In genomic region chr10:22436526-22436892, GRCh38 we compare ENCODE assay signal across 8 cellular contexts.
DNase-seq lines count a peak whose midpoint lies in the region; ATAC-seq and TF ChIP-seq lines count a peak whose summit lies in the region.

No MANE protein-coding gene starts in this region.

- peak overlapping the region; percentile 88 for H3K4me3 Mint-ChIP-seq in activated CD8-positive, alpha-beta T cell treated with anti-CD3 and anti-CD28 coated beads for 36 hours

- no peaks in the 10 kb centered on the region for H3K36me3 ChIP-seq in cardiac muscle cell

- peaks cover 2% of the 10 kb centered on the region for H3K36me3 Mint-ChIP-seq in activated CD8-positive, alpha-beta T cell treated with anti-CD3 and anti-CD28 coated beads for 36 hours (ENCODE audit: low read depth)

- POLR2A ChIA-PET in activated CD8-positive, alpha-beta T cell treated with anti-CD3 and anti-CD28 coated beads for 36 hours (lab: Charles Lee) = interaction anchor here (0.6 to 3.2 kb wide), 14 partner anchors 9 to 245 kb away, joined by 3 to 15 read pairs (median 4); partner anchors contain the start of gene COMMD3

- TF ChIP-seq CTCF in activated CD8-positive, alpha-beta T cell treated with anti-CD3 and anti-CD28 coated beads for 36 hours (IDR thresholded peaks at IDR 0.05) = no peak
- TF ChIP-seq CTCF in cardiac muscle cell (IDR thresholded peaks at IDR 0.05; ENCODE audit: low read depth, low read length) = no peak

- DNase-seq in activated CD4-positive, alpha-beta T cell treated with anti-CD3 and anti-CD28 coated beads for 24 hours (ENCODE audit: low read depth in 2 of 2) = peak; percentile 6 to 23
- DNase-seq in activated CD4-positive, alpha-beta T cell treated with anti-CD3 and anti-CD28 coated beads, Interleukin-2, amount 50 U/mL, for 48 hours = no peak
- DNase-seq in activated CD8-positive, alpha-beta T cell treated with anti-CD3 and anti-CD28 coated beads for 36 hours = peak; percentile 49
- DNase-seq in cardiac muscle cell (ENCODE audit: low read depth in 1 of 2, low spot score in 1 of 2) (peak in 1 of 2 donors; percentile 1), iPS-NIHi7 (ENCODE audit: extremely low spot score) (no peak), NCI-H524 (lab: John Stamatoyannopoulos, UW) (no peak)

- intact Hi-C loops in activated CD8-positive, alpha-beta T cell treated with anti-CD3 and anti-CD28 coated beads for 36 hours (cut with micrococcal nuclease) = loop anchor here (5.0 to 10.0 kb wide), 3 partner anchors 72 to 432 kb away; partner anchors contain the start of genes BMI1 and DNAJC1

- ATAC-seq in HG02973 (IDR thresholded peaks at IDR 0.05; ENCODE audit: unreplicated experiment) = peak; percentile 24
- ATAC-seq in activated CD8-positive, alpha-beta T cell treated with anti-CD3 and anti-CD28 coated beads for 36 hours = peak; percentile 55

- peak overlapping the region; percentile 46 for H3K4me3 ChIP-seq in cardiac muscle cell
- H3K4me3 ChIP-seq in skin epidermis = peak overlapping the region; percentile 51 to 75 (median 67)

- no peaks in the 10 kb centered on the region for H3K9me3 Mint-ChIP-seq in activated CD8-positive, alpha-beta T cell treated with anti-CD3 and anti-CD28 coated beads for 36 hours

- H3K27ac Mint-ChIP-seq in activated CD8-positive, alpha-beta T cell treated with anti-CD3 and anti-CD28 coated beads for 36 hours = peak overlapping the region; percentile 64

- H3K4me1 ChIP-seq in cardiac muscle cell (ENCODE audit: low read depth) = no peaks in the 10 kb centered on the region

- H3K4me1 Mint-ChIP-seq in activated CD8-positive, alpha-beta T cell treated with anti-CD3 and anti-CD28 coated beads for 36 hours (ENCODE audit: low read depth) = peaks cover 47% of the 10 kb centered on the region

- CTCF ChIA-PET in activated CD8-positive, alpha-beta T cell treated with anti-CD3 and anti-CD28 coated beads for 36 hours (lab: Charles Lee) = interaction anchor here (1.2 kb wide), 1 partner anchor 67 kb away, joined by 3 read pairs; no protein-coding TSS in a partner anchor

- no peaks in the 10 kb centered on the region for H3K9me3 ChIP-seq in cardiac muscle cell (ENCODE audit: low read depth)

- H3K27ac ChIP-seq in cardiac muscle cell (no peak overlapping the region), skin epidermis (peak overlapping the region; percentile 84 to 99 (median 93))

- H3K27me3 Mint-ChIP-seq in activated CD8-positive, alpha-beta T cell treated with anti-CD3 and anti-CD28 coated beads for 36 hours = no peaks in the 10 kb centered on the region

- peaks cover 65% of the 10 kb centered on the region for H3K27me3 ChIP-seq in cardiac muscle cell

Comparison
In these comparisons a context has a peak if more than half of its experiments do, and no peak if none do; other contexts are left out.
1. DNase-seq: peak in activated CD4-positive, alpha-beta T cell treated with anti-CD3 and anti-CD28 coated beads for 24 hours (2 of 2) and activated CD8-positive, alpha-beta T cell treated with anti-CD3 and anti-CD28 coated beads for 36 hours (single experiment); none in activated CD4-positive, alpha-beta T cell treated with anti-CD3 and anti-CD28 coated beads, Interleukin-2, amount 50 U/mL, for 48 hours (0 of 2), iPS-NIHi7 (single experiment) and NCI-H524 (0 of 2).